10 cellular contexts compared by ENCODE assay signal in genomic region chr2:46365913-46366674, GRCh38.
DNase-seq lines count a peak whose midpoint lies in the region; TF ChIP-seq lines count a peak whose summit lies in the region.
"Had no signal": no experiment of that assay in that cellular context is flagged by ENCODE, and none has a peak within 500 bp of the region (broad histone marks: within the 10 kb centered on the region; RNA-seq: fewer than 3 reads in every experiment).

No MANE protein-coding gene starts in this region.

- H3K4me1 Mint-ChIP-seq in Caco-2 (ENCODE audit: low read depth, unreplicated experiment) (no peaks in the 10 kb centered on the region), chondrocyte (ENCODE audit: low read depth) (peaks cover 18% of the 10 kb centered on the region), nephron (peaks cover 8% of the 10 kb centered on the region), CD14-positive monocyte (peaks cover 30% of the 10 kb centered on the region)
- peaks cover 36% of the 10 kb centered on the region for H3K4me1 Mint-ChIP-seq in activated CD4-positive, alpha-beta T cell treated with anti-CD3 and anti-CD28 coated beads, Interleukin-2, amount 10 ng/mL, durations not matched to agents 24 days and 14 days

- intact Hi-C loops in Caco-2 (cut with micrococcal nuclease; ENCODE audit: unreplicated experiment) (loop anchor here (1.0 to 10.0 kb wide), 9 partner anchors 29 to 373 kb away; no protein-coding TSS in a partner anchor), CD14-positive monocyte (cut with micrococcal nuclease) (loop anchor here (5.0 to 10.0 kb wide), 4 partner anchors 131 to 361 kb away; no protein-coding TSS in a partner anchor)
- intact Hi-C loops in activated CD4-positive, alpha-beta T cell treated with anti-CD3 and anti-CD28 coated beads, Interleukin-2, amount 10 ng/mL, durations not matched to agents 24 days and 14 days (cut with micrococcal nuclease): loop anchor here (1.0 to 2.0 kb wide), 4 partner anchors 179 to 373 kb away; no protein-coding TSS in a partner anchor

- no peak overlapping the region for H3K27ac Mint-ChIP-seq in Caco-2 (ENCODE audit: unreplicated experiment)
- H3K27ac Mint-ChIP-seq in chondrocyte (ENCODE audit: unreplicated experiment): no peak overlapping the region
- H3K27ac Mint-ChIP-seq in nephron: peak overlapping the region; percentile 41 to 57 (median 57)
- no peak overlapping the region for H3K27ac Mint-ChIP-seq in CD14-positive monocyte
- H3K27ac Mint-ChIP-seq in activated CD4-positive, alpha-beta T cell treated with anti-CD3 and anti-CD28 coated beads, Interleukin-2, amount 10 ng/mL, durations not matched to agents 24 days and 14 days: no peak overlapping the region

- BruUV-seq in Caco-2 (replicated peaks; lab: Mats Ljungman, UMichigan): no TSS peak

- H3K36me3 Mint-ChIP-seq in Caco-2 (ENCODE audit: insufficient read depth, unreplicated experiment): peaks cover 25% of the 10 kb centered on the region
- H3K36me3 Mint-ChIP-seq in chondrocyte (ENCODE audit: low read depth): peaks cover 21% of the 10 kb centered on the region
- no peaks in the 10 kb centered on the region for H3K36me3 Mint-ChIP-seq in nephron (ENCODE audit: low read depth)
- no peaks in the 10 kb centered on the region for H3K36me3 Mint-ChIP-seq in CD14-positive monocyte
- peaks cover 14% of the 10 kb centered on the region for H3K36me3 Mint-ChIP-seq in activated CD4-positive, alpha-beta T cell treated with anti-CD3 and anti-CD28 coated beads, Interleukin-2, amount 10 ng/mL, durations not matched to agents 24 days and 14 days (ENCODE audit: low read depth)

- POLR2A ChIA-PET in Caco-2 (lab: Charles Lee): no interaction called here

- H3K27me3 Mint-ChIP-seq in Caco-2 (ENCODE audit: insufficient read depth, unreplicated experiment) (no peaks in the 10 kb centered on the region), chondrocyte (ENCODE audit: low read depth) (no peaks in the 10 kb centered on the region), nephron (ENCODE audit: low read depth) (no peaks in the 10 kb centered on the region), CD14-positive monocyte (ENCODE audit: low read depth in 3 of 3) (peaks cover 0 to 3% (median 2%) of the 10 kb centered on the region in 3 donors)
- peaks cover 6% of the 10 kb centered on the region for H3K27me3 Mint-ChIP-seq in activated CD4-positive, alpha-beta T cell treated with anti-CD3 and anti-CD28 coated beads, Interleukin-2, amount 10 ng/mL, durations not matched to agents 24 days and 14 days

- H3K36me3 ChIP-seq in Caco-2 (ENCODE audit: control insufficient read depth, insufficient read depth, low read length): peaks cover 4% of the 10 kb centered on the region

- CTCF ChIA-PET in Caco-2 (lab: Charles Lee): interaction anchor here (0.6 to 2.2 kb wide), 7 partner anchors 43 to 373 kb away, joined by 3 to 8 read pairs (median 5); partner anchors contain the start of gene EPAS1

- TF ChIP-seq CTCF in Caco-2 (IDR thresholded peaks at IDR 0.05; ENCODE audit: insufficient read depth in 1 of 2, low read depth in 1 of 2, low read length in 1 of 2, severe bottlenecking in 1 of 2, unreplicated experiment in 1 of 2): peak; percentile 41 to 65
- TF ChIP-seq CTCF in LNCaP clone FGC (IDR thresholded peaks at IDR 0.05; ENCODE audit: control insufficient read depth, extremely low read depth, insufficient read depth): peak; percentile 50
- peak; percentile 86 for TF ChIP-seq CTCF in chondrocyte (IDR thresholded peaks at IDR 0.05)
- peak; percentile 59 to 74 (median 60) for TF ChIP-seq CTCF in nephron (IDR thresholded peaks at IDR 0.05; ENCODE audit: unreplicated experiment in 3 of 3)
- TF ChIP-seq CTCF in CD14-positive monocyte (IDR thresholded peaks at IDR 0.05): no peak

- no peaks in the 10 kb centered on the region for H3K4me1 ChIP-seq in Caco-2

- no peaks in the 10 kb centered on the region for H3K27me3 ChIP-seq in Caco-2 (replicated peaks; ENCODE audit: control insufficient read depth, insufficient read depth, low read length)

- DNase-seq in Caco-2: no peak
- no peak for DNase-seq in LNCaP clone FGC (ENCODE audit: low read depth)
- DNase-seq in chondrocyte (ENCODE audit: low spot score): no peak
- no peak for DNase-seq in CD14-positive monocyte (ENCODE audit: low spot score)
- no peak for DNase-seq in activated CD4-positive, alpha-beta T cell treated with anti-CD3 and anti-CD28 coated beads, Interleukin-2, amount 10 ng/mL, durations not matched to agents 24 days and 14 days
- DNase-seq in HuH-7.5 (ENCODE audit: low spot score): no peak
- no peak for DNase-seq in stimulated activated CD4-positive, alpha-beta T cell treated with anti-CD3 and anti-CD28 coated beads, Interleukin-4, amount 100 ng/mL, for 1 hour
- DNase-seq: activated CD4-positive, alpha-beta T cell treated with anti-CD3 and anti-CD28 coated beads, Interleukin-2, amount 50 U/mL, for 48 hours; NCI-H1436 had no signal

- H3K4me3 ChIP-seq in Caco-2 (ENCODE audit: low read depth, low read length) (no peak overlapping the region), LNCaP clone FGC (ENCODE audit: low read depth, low read length) (no peak overlapping the region)

- H3K4me3 Mint-ChIP-seq in Caco-2 (ENCODE audit: unreplicated experiment) (no peak overlapping the region), chondrocyte (ENCODE audit: unreplicated experiment) (no peak overlapping the region), nephron (no peak overlapping the region), CD14-positive monocyte (no peak overlapping the region)
- H3K4me3 Mint-ChIP-seq in activated CD4-positive, alpha-beta T cell treated with anti-CD3 and anti-CD28 coated beads, Interleukin-2, amount 10 ng/mL, durations not matched to agents 24 days and 14 days: no peak overlapping the region

- H3K9me3 Mint-ChIP-seq in Caco-2 (ENCODE audit: unreplicated experiment): no peaks in the 10 kb centered on the region
- H3K9me3 Mint-ChIP-seq in chondrocyte (ENCODE audit: low read depth): no peaks in the 10 kb centered on the region
- H3K9me3 Mint-ChIP-seq in nephron: peaks cover 3% of the 10 kb centered on the region
- no peaks in the 10 kb centered on the region for H3K9me3 Mint-ChIP-seq in CD14-positive monocyte
- no peaks in the 10 kb centered on the region for H3K9me3 Mint-ChIP-seq in activated CD4-positive, alpha-beta T cell treated with anti-CD3 and anti-CD28 coated beads, Interleukin-2, amount 10 ng/mL, durations not matched to agents 24 days and 14 days

- no peaks in the 10 kb centered on the region for H3K9me3 ChIP-seq in Caco-2

Comparison
In these comparisons a context has a peak if more than half of its experiments do, and no peak if none do; other contexts are left out.
1. H3K27ac Mint-ChIP-seq: peak in nephron (3 of 3); none in Caco-2 (single experiment), chondrocyte (single experiment), CD14-positive monocyte (0 of 7) and activated CD4-positive, alpha-beta T cell treated with anti-CD3 and anti-CD28 coated beads, Interleukin-2, amount 10 ng/mL, durations not matched to agents 24 days and 14 days (single experiment).